In the genomic region with DNA sequence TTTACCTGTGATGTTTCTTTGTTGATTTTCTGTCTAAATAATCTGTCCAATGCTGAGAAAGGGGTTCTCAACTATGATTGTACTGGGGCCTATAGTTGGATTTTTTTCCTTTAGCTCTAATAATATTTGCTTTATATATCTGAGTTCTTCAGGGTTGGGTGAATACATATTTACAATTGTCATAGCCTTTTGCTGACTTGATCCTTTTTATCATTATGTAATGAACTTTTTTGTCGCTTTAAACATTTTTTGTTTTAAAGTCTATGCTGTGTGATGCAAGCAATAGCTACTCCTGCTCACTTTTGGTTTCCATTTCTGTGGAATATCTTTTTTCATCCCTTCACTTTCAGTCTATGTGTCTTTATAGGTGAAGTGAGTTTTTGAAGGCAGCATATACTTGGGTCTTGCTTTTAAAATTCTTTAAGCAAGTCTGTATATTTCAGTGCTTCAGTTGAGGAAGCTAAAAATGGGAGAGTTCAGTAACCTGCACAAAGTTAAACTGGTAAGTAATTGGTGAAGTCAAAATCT, we compare ENCODE assay signal across 1 cellular context.
TF ChIP-seq lines count a peak whose summit lies in the region.

No MANE protein-coding gene starts in this region.

TF ChIP-seq in A549, 52 proteins besides CTCF, POLR2A, EP300 and RAD21:
- peak; percentile 13 for TF ChIP-seq MAFK (IDR thresholded peaks at IDR 0.05; ENCODE audit: partially characterized antibody)
